In the genomic region with DNA sequence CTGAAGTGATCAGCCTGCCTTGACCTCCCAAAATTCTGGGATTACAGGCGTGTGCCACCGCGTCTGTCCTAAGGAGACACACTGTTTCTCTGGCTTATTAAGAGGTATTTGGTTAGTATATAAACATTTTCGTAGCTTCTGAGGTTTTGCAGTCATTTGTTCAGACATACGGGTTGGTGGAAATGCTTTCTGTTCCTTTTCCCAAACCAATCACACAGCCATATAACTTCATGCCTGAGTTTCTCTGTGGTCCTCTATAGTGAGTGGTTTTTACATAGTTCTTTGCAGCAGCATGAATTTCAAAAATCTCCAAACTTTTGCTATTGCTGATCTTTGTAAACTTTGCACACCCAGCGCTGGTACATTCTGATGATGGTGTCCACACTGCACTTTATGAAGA, we compare ENCODE assay signal across 25 cellular contexts.
A peak's percentile ranks its signal among the peaks of the same experiment; 100 is the strongest.
DNase-seq lines count a peak whose midpoint lies in the region; ATAC-seq and TF ChIP-seq lines count a peak whose summit lies in the region.
"Had no signal": no experiment of that assay in that cellular context is flagged by ENCODE, and none has a peak within 500 bp of the region (broad histone marks: within the 10 kb centered on the region; RNA-seq: fewer than 3 reads in every experiment).

No MANE protein-coding gene starts in this region.

- peak overlapping the region in 1 of 2 experiments; percentile 18; a peak in 1 of 4 replicates for H4K8ac ChIP-seq in IMR-90 (ENCODE audit: low read depth in 2 of 2, low read length in 2 of 2)

- CTCF ChIA-PET in IMR-90 (lab: Yijun Ruan, JAX) = no interaction called here
- CTCF ChIA-PET in activated CD8-positive, alpha-beta T cell treated with anti-CD3 and anti-CD28 coated beads for 36 hours (lab: Charles Lee) = no interaction called here

- H2AFZ ChIP-seq in IMR-90 (replicated peaks; ENCODE audit: low read length, poor library complexity) = no peak overlapping the region

- 0 out of 2 replicates have a peak overlapping the region, but pooled peaks have one; percentile 56 for H2BK120ac ChIP-seq in IMR-90 (ENCODE audit: low read depth, low read length)

- TF ChIP-seq CTCF in IMR-90 (conservative IDR thresholded peaks at IDR 0.05; ENCODE audit: low read depth, low read length) = no peak
- TF ChIP-seq CTCF in nephron progenitor cell (IDR thresholded peaks at IDR 0.05) = no peak
- TF ChIP-seq CTCF in activated CD8-positive, alpha-beta T cell treated with anti-CD3 and anti-CD28 coated beads for 36 hours (IDR thresholded peaks at IDR 0.05) = no peak
- TF ChIP-seq CTCF in tibial artery (IDR thresholded peaks at IDR 0.05) = no peak

- dilution Hi-C loops in IMR-90 (cut with HindIII; ENCODE audit: low sequenced_read_pairs, unreplicated experiment) = no loop called here

- H3K27ac ChIP-seq in BLaER1 treated with 17β-estradiol and CSF1 and Interleukin-3, amounts not matched to agents 10 nM and 100 nM = no peak overlapping the region
- no peak overlapping the region for H3K27ac ChIP-seq in IMR-90 (ENCODE audit: insufficient read depth, low read length)
- H3K27ac ChIP-seq in tibial artery = no peak overlapping the region
- H3K27ac ChIP-seq: lower lobe of right lung, spleen had no signal

- no CpG with 5 or more reads among the region's 6 CpGs for WGBS in IMR-90 (ENCODE audit: extremely low coverage in 2 of 2, insufficient read length in 1 of 2), 2 experiments

- no peaks in the 10 kb centered on the region for H3K9me3 ChIP-seq in BLaER1 treated with 17β-estradiol and CSF1 and Interleukin-3, amounts not matched to agents 10 nM and 100 nM (replicated peaks in 1 of 11)
- H3K9me3 ChIP-seq in IMR-90 (ENCODE audit: control insufficient read depth, insufficient read depth, low read length) (no peaks in the 10 kb centered on the region), tibial artery (no peaks in the 10 kb centered on the region)
- H3K9me3 ChIP-seq: esophagus squamous epithelium, gastroesophageal sphincter, lower lobe of right lung, spleen had no signal

- no peak overlapping the region for H4K91ac ChIP-seq in IMR-90 (ENCODE audit: insufficient read depth, low read depth, low read length)

- H2BK5ac ChIP-seq in IMR-90 (ENCODE audit: low read depth, low read length, poor library complexity, severe bottlenecking) = no peak overlapping the region

- no peak overlapping the region for H2AK5ac ChIP-seq in IMR-90 (ENCODE audit: low read depth, low read length)

- POLR2A ChIA-PET in IMR-90 (lab: Charles Lee; ENCODE audit: unreplicated experiment) = no interaction called here
- POLR2A ChIA-PET in activated CD8-positive, alpha-beta T cell treated with anti-CD3 and anti-CD28 coated beads for 36 hours (lab: Charles Lee) = interaction anchor here (0.6 kb wide), 1 partner anchor 35 kb away, joined by 4 read pairs; no protein-coding TSS in a partner anchor

- H3K18ac ChIP-seq in IMR-90 (ENCODE audit: low read depth, low read length) = no peak overlapping the region

- H3K4me1 Mint-ChIP-seq in activated T-helper 17 cell treated with anti-CD3 and anti-CD28 coated beads, Interleukin-2, amount 50 U/mL, for 72 hours = peaks cover 34% of the 10 kb centered on the region
- H3K4me1 Mint-ChIP-seq in nephron progenitor cell = peaks cover 88% of the 10 kb centered on the region
- H3K4me1 Mint-ChIP-seq in activated CD8-positive, alpha-beta T cell treated with anti-CD3 and anti-CD28 coated beads for 36 hours (ENCODE audit: low read depth) = peaks cover 66% of the 10 kb centered on the region

- peaks cover 34 to 69% of the 10 kb centered on the region in 2 experiments for H3K79me1 ChIP-seq in IMR-90 (ENCODE audit: low read depth in 1 of 2, low read length in 2 of 2)

- no peak overlapping the region for H3K14ac ChIP-seq in IMR-90 (replicated peaks; ENCODE audit: low read depth, low read length)

- no TSS peak for BruUV-seq in IMR-90 (replicated peaks; lab: Mats Ljungman, UMichigan)

- no peaks in the 10 kb centered on the region for H3K36me3 Mint-ChIP-seq in activated T-helper 17 cell treated with anti-CD3 and anti-CD28 coated beads, Interleukin-2, amount 50 U/mL, for 72 hours (ENCODE audit: low read depth)
- no peaks in the 10 kb centered on the region for H3K36me3 Mint-ChIP-seq in nephron progenitor cell (ENCODE audit: low read depth)
- no peaks in the 10 kb centered on the region for H3K36me3 Mint-ChIP-seq in activated CD8-positive, alpha-beta T cell treated with anti-CD3 and anti-CD28 coated beads for 36 hours (ENCODE audit: low read depth)

- peaks cover 31 to 51% (median 48%) of the 10 kb centered on the region in 10 experiments for H3K4me1 ChIP-seq in BLaER1 treated with 17β-estradiol and CSF1 and Interleukin-3, amounts not matched to agents 10 nM and 100 nM
- H3K4me1 ChIP-seq in IMR-90 (ENCODE audit: control insufficient read depth, insufficient read depth, low read length) = peaks cover 13% of the 10 kb centered on the region
- H3K4me1 ChIP-seq in tibial artery = peaks cover 0 to 8% (median 0%) of the 10 kb centered on the region in 4 donors

- no peak overlapping the region for H2BK20ac ChIP-seq in IMR-90 (ENCODE audit: low read depth, low read length)

- no peak for TF ChIP-seq RAD21 in IMR-90 (IDR thresholded peaks at IDR 0.05; ENCODE audit: low read length)

- H4K20me1 ChIP-seq in BLaER1 treated with 17β-estradiol and CSF1 and Interleukin-3, amounts not matched to agents 10 nM and 100 nM = peaks cover 10 to 81% (median 43%) of the 10 kb centered on the region in 11 experiments; a peak in 16 of 22 replicates
- H4K20me1 ChIP-seq in IMR-90 (ENCODE audit: insufficient read depth, low read length) = peaks cover 3% of the 10 kb centered on the region; the same call in 1 of the 2 replicates

- peak overlapping the region; percentile 39 to 71 (median 56) for H3K4me2 ChIP-seq in BLaER1 treated with 17β-estradiol and CSF1 and Interleukin-3, amounts not matched to agents 10 nM and 100 nM
- H3K4me2 ChIP-seq in IMR-90 (ENCODE audit: low read depth, low read length) = no peak overlapping the region

- H3K4ac ChIP-seq in IMR-90 (ENCODE audit: low read depth, low read length) = no peak overlapping the region

- no peak overlapping the region for H3K4me3 ChIP-seq in BLaER1 treated with 17β-estradiol and CSF1 and Interleukin-3, amounts not matched to agents 10 nM and 100 nM
- H3K4me3 ChIP-seq in IMR-90 (ENCODE audit: insufficient read depth, low read depth, low read length) (no peak overlapping the region), tibial artery (no peak overlapping the region)
- H3K4me3 ChIP-seq: esophagus squamous epithelium, gastroesophageal sphincter, lower lobe of right lung, spleen had no signal

- peaks cover 15% of the 10 kb centered on the region for H3K9me1 ChIP-seq in IMR-90 (ENCODE audit: insufficient read depth, low read length)

- H4K5ac ChIP-seq in IMR-90 (ENCODE audit: low read depth, low read length) = no peak overlapping the region; the same call in 1 of the 2 replicates

- TF ChIP-seq POLR2A in IMR-90 (IDR thresholded peaks at IDR 0.05; ENCODE audit: low read depth, low read length) = no peak

- intact Hi-C loops in IMR-90 (cut with micrococcal nuclease) (loop anchor here (5.0 to 10.0 kb wide), 4 partner anchors 99 to 224 kb away; partner anchors contain the start of gene AKAP13), tibial artery (cut with DNase I; ENCODE audit: low total_unique reads) (loop anchor here (10.0 kb wide), 1 partner anchor 354 kb away; no protein-coding TSS in a partner anchor)
- intact Hi-C loops in activated CD8-positive, alpha-beta T cell treated with anti-CD3 and anti-CD28 coated beads for 36 hours (cut with micrococcal nuclease) = loop anchor here (10.0 kb wide), 1 partner anchor 224 kb away; no protein-coding TSS in a partner anchor

- no peak overlapping the region for H3K9ac ChIP-seq in BLaER1 treated with 17β-estradiol and CSF1 and Interleukin-3, amounts not matched to agents 10 nM and 100 nM
- no peak overlapping the region for H3K9ac ChIP-seq in IMR-90 (ENCODE audit: low read depth, low read length)

- H2AK9ac ChIP-seq in IMR-90 (replicated peaks; ENCODE audit: low read depth, low read length, poor library complexity) = no peak overlapping the region

- no peaks in the 10 kb centered on the region for H3K9me3 Mint-ChIP-seq in activated T-helper 17 cell treated with anti-CD3 and anti-CD28 coated beads, Interleukin-2, amount 50 U/mL, for 72 hours
- H3K9me3 Mint-ChIP-seq in nephron progenitor cell = no peaks in the 10 kb centered on the region
- no peaks in the 10 kb centered on the region for H3K9me3 Mint-ChIP-seq in activated CD8-positive, alpha-beta T cell treated with anti-CD3 and anti-CD28 coated beads for 36 hours
- H3K9me3 Mint-ChIP-seq: activated CD4-positive, alpha-beta memory T cell treated with anti-CD3 and anti-CD28 coated beads, Interleukin-2, amount 10 ng/mL, durations not matched to agents 7 days and 5 days had no signal

- no peak for ATAC-seq in IMR-90 (ENCODE audit: low read depth)
- no peak for ATAC-seq in activated T-helper 17 cell treated with anti-CD3 and anti-CD28 coated beads, Interleukin-2, amount 50 U/mL, for 72 hours (replicated peaks)
- no peak for ATAC-seq in activated CD8-positive, alpha-beta T cell treated with anti-CD3 and anti-CD28 coated beads for 36 hours
- ATAC-seq: gastroesophageal sphincter, lower lobe of right lung had no signal

- H2BK15ac ChIP-seq in IMR-90 (ENCODE audit: low read depth, low read length) = no peak overlapping the region; the same call in 2 of the 3 replicates

- H3K36me3 ChIP-seq in BLaER1 treated with 17β-estradiol and CSF1 and Interleukin-3, amounts not matched to agents 10 nM and 100 nM = no peaks in the 10 kb centered on the region
- H3K36me3 ChIP-seq in IMR-90 (ENCODE audit: control insufficient read depth, insufficient read depth, low read length) (no peaks in the 10 kb centered on the region), tibial artery (no peaks in the 10 kb centered on the region)
- H3K36me3 ChIP-seq: esophagus squamous epithelium, gastroesophageal sphincter, lower lobe of right lung, spleen had no signal

- peak overlapping the region; percentile 27 for H3K4me3 Mint-ChIP-seq in activated T-helper 17 cell treated with anti-CD3 and anti-CD28 coated beads, Interleukin-2, amount 50 U/mL, for 72 hours
- no peak overlapping the region for H3K4me3 Mint-ChIP-seq in nephron progenitor cell
- H3K4me3 Mint-ChIP-seq in activated CD8-positive, alpha-beta T cell treated with anti-CD3 and anti-CD28 coated beads for 36 hours = no peak overlapping the region
- H3K4me3 Mint-ChIP-seq: activated CD4-positive, alpha-beta memory T cell treated with anti-CD3 and anti-CD28 coated beads, Interleukin-2, amount 10 ng/mL, durations not matched to agents 7 days and 5 days had no signal

- no peak overlapping the region for H3K56ac ChIP-seq in IMR-90 (ENCODE audit: extremely low read depth, insufficient read depth, low read length)

- H3K23ac ChIP-seq in IMR-90 (ENCODE audit: low read depth, low read length) = no peak overlapping the region

- DNase-seq in IMR-90 (no peak), nephron progenitor cell (no peak), tibial artery (no peak), GDM1 (lab: John Stamatoyannopoulos, UW) (no peak)
- no peak for DNase-seq in activated CD8-positive, alpha-beta T cell treated with anti-CD3 and anti-CD28 coated beads for 36 hours
- DNase-seq: activated CD4-positive, alpha-beta memory T cell treated with anti-CD3 and anti-CD28 coated beads, Interleukin-2, amount 10 ng/mL, durations not matched to agents 7 days and 5 days; activated naive CD4-positive, alpha-beta T cell treated with anti-CD3 and anti-CD28 coated beads, Interleukin-2, amount 50 U/mL, for 16 hours; activated T-cell treated with anti-CD3 and anti-CD28 coated beads, Interleukin-2, amount 50 U/mL, for 1 hour; DMS79 treated with DMSO at 0.1 percent for 48 hours; effector CD8-positive, alpha-beta T cell; esophagus squamous epithelium; H7; islet precursor cell; Kasumi-1; lower lobe of right lung; NCI-H1105 treated with DMSO at 0.1 percent for 48 hours; NCI-H2107; NCI-H510A treated with DMSO at 0.1 percent for 48 hours; occipital lobe; retina; spleen; stimulated activated CD4-positive, alpha-beta T cell treated with anti-CD3 and anti-CD28 coated beads, Interleukin-4, amount 100 ng/mL, for 24 hours had no signal

- H3K27ac Mint-ChIP-seq in activated T-helper 17 cell treated with anti-CD3 and anti-CD28 coated beads, Interleukin-2, amount 50 U/mL, for 72 hours = peak overlapping the region; percentile 45
- H3K27ac Mint-ChIP-seq in nephron progenitor cell = peak overlapping the region; percentile 11
- no peak overlapping the region for H3K27ac Mint-ChIP-seq in activated CD8-positive, alpha-beta T cell treated with anti-CD3 and anti-CD28 coated beads for 36 hours

- in situ Hi-C loops in IMR-90 (cut with MboI; ENCODE audit: low sequenced_read_pairs) = loop anchor here (10.0 kb wide), 1 partner anchor 354 kb away; no protein-coding TSS in a partner anchor

- peaks cover 0 to 9% (median 0%) of the 10 kb centered on the region in 11 experiments; a peak in 2 of 22 replicates for H3K27me3 ChIP-seq in BLaER1 treated with 17β-estradiol and CSF1 and Interleukin-3, amounts not matched to agents 10 nM and 100 nM
- H3K27me3 ChIP-seq in IMR-90 (ENCODE audit: control insufficient read depth, insufficient read depth, low read length) (no peaks in the 10 kb centered on the region), tibial artery (no peaks in the 10 kb centered on the region)
- H3K27me3 ChIP-seq: esophagus squamous epithelium, gastroesophageal sphincter, spleen had no signal

- H3K27me3 Mint-ChIP-seq in activated T-helper 17 cell treated with anti-CD3 and anti-CD28 coated beads, Interleukin-2, amount 50 U/mL, for 72 hours = no peaks in the 10 kb centered on the region
- peaks cover 2% of the 10 kb centered on the region for H3K27me3 Mint-ChIP-seq in nephron progenitor cell (ENCODE audit: low read depth, poor library complexity)
- H3K27me3 Mint-ChIP-seq in activated CD8-positive, alpha-beta T cell treated with anti-CD3 and anti-CD28 coated beads for 36 hours = no peaks in the 10 kb centered on the region
- H3K27me3 Mint-ChIP-seq: activated CD4-positive, alpha-beta memory T cell treated with anti-CD3 and anti-CD28 coated beads, Interleukin-2, amount 10 ng/mL, durations not matched to agents 7 days and 5 days had no signal
